Comparison of ENCODE assay signal across 11 cellular contexts in the genomic region with DNA sequence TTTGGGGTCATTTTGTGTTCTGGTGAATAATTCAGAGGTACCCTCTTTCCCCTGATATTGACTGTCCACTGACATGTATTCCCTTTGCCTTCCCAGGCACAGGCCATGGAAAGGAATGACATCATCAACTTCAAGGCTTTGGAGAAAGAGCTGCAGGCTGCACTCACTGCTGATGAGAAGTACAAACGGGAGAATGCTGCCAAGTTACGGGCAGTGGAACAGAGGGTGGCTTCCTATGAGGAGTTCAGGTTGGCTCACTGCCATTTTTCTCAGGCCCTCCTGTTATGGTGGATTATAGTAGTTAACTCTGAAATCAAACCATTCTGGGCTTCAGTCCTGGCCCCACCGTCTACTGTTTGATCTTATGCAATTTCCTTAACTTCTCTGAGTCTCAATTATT. TPM values are rescaled to one million over a fixed set of nuclear protein-coding genes. Genes with fewer than 3 reads are reported as not detected.
DNase-seq lines count a peak whose midpoint lies in the region; ATAC-seq and TF ChIP-seq lines count a peak whose summit lies in the region.
"Had no signal": no experiment of that assay in that cellular context is flagged by ENCODE, and none has a peak within 500 bp of the region (broad histone marks: within the 10 kb centered on the region; RNA-seq: fewer than 3 reads in every experiment).

No MANE protein-coding gene starts in this region.

- H3K27me3 Mint-ChIP-seq in activated naive CD8-positive, alpha-beta T cell = peaks cover 3% of the 10 kb centered on the region
- no peaks in the 10 kb centered on the region for H3K27me3 Mint-ChIP-seq in activated naive CD8-positive, alpha-beta T cell treated with anti-CD3 and anti-CD28 coated beads, Interleukin-2, amount 50 U/mL, for 24 hours

- peaks cover 4% of the 10 kb centered on the region for H3K36me3 Mint-ChIP-seq in activated naive CD8-positive, alpha-beta T cell
- peaks cover 11% of the 10 kb centered on the region for H3K36me3 Mint-ChIP-seq in activated naive CD8-positive, alpha-beta T cell treated with anti-CD3 and anti-CD28 coated beads, Interleukin-2, amount 50 U/mL, for 24 hours (ENCODE audit: low read depth)

- peak overlapping the region; percentile 7 for H3K4me3 Mint-ChIP-seq in activated naive CD8-positive, alpha-beta T cell
- no peak overlapping the region for H3K4me3 Mint-ChIP-seq in activated naive CD8-positive, alpha-beta T cell treated with anti-CD3 and anti-CD28 coated beads, Interleukin-2, amount 50 U/mL, for 24 hours

- H3K4me1 Mint-ChIP-seq in activated naive CD8-positive, alpha-beta T cell (ENCODE audit: low read depth) = peaks cover 21% of the 10 kb centered on the region
- peaks cover 29% of the 10 kb centered on the region for H3K4me1 Mint-ChIP-seq in activated naive CD8-positive, alpha-beta T cell treated with anti-CD3 and anti-CD28 coated beads, Interleukin-2, amount 50 U/mL, for 24 hours

- no peak overlapping the region for H3K4me3 ChIP-seq in fibroblast of the aortic adventitia (ENCODE audit: low read depth, low read length)
- no peak overlapping the region for H3K4me3 ChIP-seq in thyroid gland (replicated peaks in 1 of 3)

- H3K9me3 Mint-ChIP-seq in activated naive CD8-positive, alpha-beta T cell (ENCODE audit: low read depth) = no peaks in the 10 kb centered on the region
- no peaks in the 10 kb centered on the region for H3K9me3 Mint-ChIP-seq in activated naive CD8-positive, alpha-beta T cell treated with anti-CD3 and anti-CD28 coated beads, Interleukin-2, amount 50 U/mL, for 24 hours

- no peak for DNase-seq in activated naive CD8-positive, alpha-beta T cell treated with anti-CD3 and anti-CD28 coated beads, Interleukin-2, amount 50 U/mL, for 24 hours
- DNase-seq in T1000 (lab: John Stamatoyannopoulos, UW) (peak; percentile 46), fibroblast of the aortic adventitia (ENCODE audit: low read depth) (peak; percentile 89), thyroid gland (peak; percentile 89 to 91)
- no peak for DNase-seq in activated T-cell treated with anti-CD3 and anti-CD28 coated beads, Interleukin-2, amount 50 U/mL, for 48 hours
- DNase-seq: NCI-H1092; stimulated activated CD4-positive, alpha-beta T cell treated with anti-CD3 and anti-CD28 coated beads, Interleukin-4, amount 100 ng/mL, for 24 hours had no signal

- intact Hi-C loops in thyroid gland (cut with DNase I) = no loop called here

- no peak for ATAC-seq in activated naive CD8-positive, alpha-beta T cell treated with anti-CD3 and anti-CD28 coated beads, Interleukin-2, amount 50 U/mL, for 24 hours
- ATAC-seq in HG03280 (IDR thresholded peaks at IDR 0.05; ENCODE audit: unreplicated experiment) (no peak), GM21723 (IDR thresholded peaks at IDR 0.05; ENCODE audit: unreplicated experiment) (no peak)

- peak overlapping the region; percentile 89 to 93 (median 92) for H3K27ac ChIP-seq in thyroid gland

- peak in 1 of 2 donors; percentile 34 for TF ChIP-seq POLR2A in thyroid gland (IDR thresholded peaks at IDR 0.05)

- H3K36me3 ChIP-seq in thyroid gland = no peaks in the 10 kb centered on the region

- WGBS in thyroid gland, 2 donors = 8 to 20% methylated on average over 3 of the region's 3 CpGs

- H3K9me3 ChIP-seq in thyroid gland = no peaks in the 10 kb centered on the region
- H3K9me3 ChIP-seq: BLaER1 treated with 17β-estradiol and CSF1 and Interleukin-3, amounts not matched to agents 10 nM and 100 nM had no signal

- H3K4me1 ChIP-seq in thyroid gland = peaks cover 34 to 45% of the 10 kb centered on the region in 2 donors

- TF ChIP-seq CTCF in fibroblast of the aortic adventitia (IDR thresholded peaks at IDR 0.05; ENCODE audit: insufficient read depth, low read length) = no peak
- TF ChIP-seq CTCF in thyroid gland (IDR thresholded peaks at IDR 0.05) = no peak

- no peaks in the 10 kb centered on the region for H3K27me3 ChIP-seq in thyroid gland

- H3K27ac Mint-ChIP-seq in activated naive CD8-positive, alpha-beta T cell = no peak overlapping the region
- H3K27ac Mint-ChIP-seq in activated naive CD8-positive, alpha-beta T cell treated with anti-CD3 and anti-CD28 coated beads, Interleukin-2, amount 50 U/mL, for 24 hours = no peak overlapping the region

RNA-seq across cellular contexts. Expression of a gene that starts 1.6 kb away (rescaled TPM):
- total RNA-seq in fibroblast of the aortic adventitia (ENCODE audit: low replicate concordance) (79.9 and 81.2 TPM in 2 replicates), thyroid gland (100 to 1,000 TPM in 1 of 4 donors, 10 to 100 TPM in 3; 49.2 to 110 (median 75.1) TPM)

RNA-seq across cellular contexts. Expression of a gene that starts 14.4 kb away (rescaled TPM):
- total RNA-seq in fibroblast of the aortic adventitia (ENCODE audit: low replicate concordance) (not detected in 2 replicates), thyroid gland (1 to 10 TPM in 2 of 4 donors, under 1 TPM in 1, not detected in 1; 0.33 to 2.3 (median 2.0) TPM)

RNA-seq across cellular contexts. Expression of a gene that starts 46.7 kb away (rescaled TPM):
- total RNA-seq in fibroblast of the aortic adventitia (ENCODE audit: low replicate concordance) = 0.08 and 10.8 TPM in 2 replicates
- under 1 TPM in 3 of 4 donors, not detected in 1; 0.11 to 0.50 (median 0.34) TPM for total RNA-seq in thyroid gland

RNA-seq across cellular contexts. Expression of a gene that starts 53.2 kb away (rescaled TPM):
- not detected in 2 replicates for total RNA-seq in fibroblast of the aortic adventitia (ENCODE audit: low replicate concordance)
- not detected for total RNA-seq in thyroid gland

Comparison
In these comparisons a context has a peak if more than half of its experiments do, and no peak if none do; other contexts are left out.
1. DNase-seq: peak in T1000 (single experiment), fibroblast of the aortic adventitia (single experiment) and thyroid gland (2 of 2); none in activated naive CD8-positive, alpha-beta T cell treated with anti-CD3 and anti-CD28 coated beads, Interleukin-2, amount 50 U/mL, for 24 hours (single experiment) and activated T-cell treated with anti-CD3 and anti-CD28 coated beads, Interleukin-2, amount 50 U/mL, for 48 hours (0 of 2).